Comparison of ENCODE assay signal across 8 cellular contexts in the genomic region with DNA sequence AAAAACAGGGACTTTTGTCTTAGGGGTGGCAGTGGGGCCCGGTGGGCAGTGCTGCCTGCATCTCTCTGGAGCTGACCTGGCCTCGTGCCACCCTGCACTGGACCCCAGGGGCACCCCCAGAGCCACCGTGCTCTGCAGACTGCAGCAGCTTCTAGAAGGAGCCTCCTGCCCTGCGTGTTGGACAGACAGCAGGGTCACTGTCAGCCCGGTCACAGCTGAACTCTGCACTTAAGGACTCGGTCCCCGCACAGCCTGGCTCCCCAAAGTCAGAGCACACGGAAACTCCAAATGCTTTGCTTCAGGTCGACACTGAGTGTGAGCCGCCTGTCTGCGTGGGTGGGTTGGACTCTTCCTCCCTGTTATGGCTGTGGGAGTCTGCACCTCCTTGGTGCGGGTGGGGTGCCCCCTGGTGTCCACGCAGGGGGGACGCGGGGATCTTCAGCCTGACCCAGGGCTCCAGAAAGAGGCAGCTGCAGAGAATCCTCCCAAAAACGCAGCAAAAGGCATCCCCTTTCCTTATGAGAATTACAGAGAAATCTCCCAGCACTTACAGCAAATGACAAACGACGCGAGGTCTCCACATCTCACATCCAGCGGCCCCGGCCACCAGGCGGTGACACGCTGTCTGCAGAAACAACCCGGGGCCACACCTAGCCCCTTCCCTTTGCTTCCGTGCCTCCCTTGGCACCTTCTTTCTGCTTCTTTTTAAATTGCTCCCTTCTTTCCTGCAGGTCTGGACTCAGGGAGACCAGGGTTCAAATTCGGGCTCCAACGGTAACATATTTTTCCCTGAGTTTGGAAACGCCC. TPM values are rescaled to one million over a fixed set of nuclear protein-coding genes. Genes with fewer than 3 reads are reported as not detected.
DNase-seq lines count a peak whose midpoint lies in the region; ATAC-seq and TF ChIP-seq lines count a peak whose summit lies in the region.

No MANE protein-coding gene starts in this region.

- no peak overlapping the region for H3K4me3 Mint-ChIP-seq in central memory CD8-positive, alpha-beta T cell

- TF ChIP-seq EP300 in transverse colon (IDR thresholded peaks at IDR 0.05; ENCODE audit: low read depth), result no peak

- no peaks in the 10 kb centered on the region for H3K4me1 ChIP-seq in lung (ENCODE audit: control insufficient read depth in 2 of 2, insufficient read depth in 2 of 2, low read length in 2 of 2)
- peaks cover 0 to 8% (median 0%) of the 10 kb centered on the region in 4 donors for H3K4me1 ChIP-seq in transverse colon

- ATAC-seq in central memory CD8-positive, alpha-beta T cell (replicated peaks; ENCODE audit: extremely low read depth, poor library complexity, severe bottlenecking), result peak; percentile 43
- ATAC-seq in lung (ENCODE audit: insufficient read depth, low FRiP score) (peak; percentile 90), HG03045 (IDR thresholded peaks at IDR 0.05; ENCODE audit: unreplicated experiment) (no peak), GM21381 (IDR thresholded peaks at IDR 0.05; ENCODE audit: unreplicated experiment) (no peak)

- H3K27me3 Mint-ChIP-seq in central memory CD8-positive, alpha-beta T cell, result peaks cover 44% of the 10 kb centered on the region

- TF ChIP-seq POLR2A in transverse colon (IDR thresholded peaks at IDR 0.05), result no peak

- in situ Hi-C loops in transverse colon (cut with MboI; ENCODE audit: low pct_ligation_motif_present in 1 of 4, low pct_unique_long_range_greater_than_20kb in 1 of 4, low sequenced_read_pairs in 3 of 4), result loop anchor here in 2 of 4 donors (10.0 to 25.0 kb wide), 3 partner anchors 201 to 531 kb away; no protein-coding TSS in a partner anchor

- peak; percentile 32 for TF ChIP-seq CTCF in lung (IDR thresholded peaks at IDR 0.05; ENCODE audit: control extremely low read depth, extremely low read depth)
- peak; percentile 65 to 91 (median 79) for TF ChIP-seq CTCF in transverse colon (IDR thresholded peaks at IDR 0.05)

- H3K27ac Mint-ChIP-seq in central memory CD8-positive, alpha-beta T cell (ENCODE audit: low read depth), result no peak overlapping the region

- H3K9me3 ChIP-seq in lung (ENCODE audit: control insufficient read depth in 2 of 2, insufficient read depth in 1 of 2, low read length in 1 of 2) (peaks cover 0 to 3% of the 10 kb centered on the region in 2 donors), transverse colon (no peaks in the 10 kb centered on the region)

- no peaks in the 10 kb centered on the region for H3K4me1 Mint-ChIP-seq in central memory CD8-positive, alpha-beta T cell

- 41 to 48% methylated on average over 28 of the region's 28 CpGs for WGBS in lung, 2 donors
- 25 to 41% methylated on average over 3 to 28 of the region's 28 CpGs for WGBS in transverse colon (ENCODE audit: low coverage in 1 of 2), 2 donors

- H3K27me3 ChIP-seq in lung (ENCODE audit: control insufficient read depth, insufficient read depth), result no peaks in the 10 kb centered on the region
- no peaks in the 10 kb centered on the region for H3K27me3 ChIP-seq in transverse colon

- peak; percentile 60 for DNase-seq in DMS 273 (lab: John Stamatoyannopoulos, UW; ENCODE audit: unreplicated experiment)
- DNase-seq in DMS 273 treated with DMSO at 0.1 percent for 48 hours (lab: John Stamatoyannopoulos, UW), result no peak
- peak; percentile 39 for DNase-seq in NCI-H2029 (lab: John Stamatoyannopoulos, UW)
- DNase-seq in central memory CD8-positive, alpha-beta T cell (ENCODE audit: low spot score in 2 of 2), result no peak
- DNase-seq in lung (ENCODE audit: low spot score), result peak; percentile 46
- peak; percentile 68 for DNase-seq in transverse colon

- H3K36me3 ChIP-seq in lung (ENCODE audit: control insufficient read depth in 2 of 2, insufficient read depth in 2 of 2, low read length in 2 of 2), result no peaks in the 10 kb centered on the region
- H3K36me3 ChIP-seq in transverse colon, result no peaks in the 10 kb centered on the region

- no peak overlapping the region for H3K27ac ChIP-seq in lung (ENCODE audit: low read depth in 1 of 2, low read length in 1 of 2)
- H3K27ac ChIP-seq in transverse colon, result no peak overlapping the region

- no peaks in the 10 kb centered on the region for H3K9me3 Mint-ChIP-seq in central memory CD8-positive, alpha-beta T cell

- H3K36me3 Mint-ChIP-seq in central memory CD8-positive, alpha-beta T cell (ENCODE audit: insufficient read depth), result no peaks in the 10 kb centered on the region

- intact Hi-C loops in transverse colon (cut with DNase I; ENCODE audit: low total_unique reads), result no loop called here

- H3K4me3 ChIP-seq in lung (no peak overlapping the region), transverse colon (peak overlapping the region in 1 of 4 donors; percentile 15)

RNA-seq across cellular contexts. Expression of gene DACT2, which starts 36.3 kb away (rescaled TPM):
- total RNA-seq in lung, result 1 to 10 TPM; 2.4 to 2.6 TPM
- 1 to 10 TPM in 1 of 2 donors, under 1 TPM in 1; 0.30 to 1.0 TPM for polyA plus RNA-seq in lung
- total RNA-seq in transverse colon, result 1 to 10 TPM in 2 of 4 donors, not detected in 2; 2.4 to 2.6 TPM

Comparison
In these comparisons a context has a peak if more than half of its experiments do, and no peak if none do; other contexts are left out.
1. DNase-seq: peak in DMS 273 (single experiment), NCI-H2029 (single experiment), lung (single experiment) and transverse colon (single experiment); none in DMS 273 treated with DMSO at 0.1 percent for 48 hours (single experiment) and central memory CD8-positive, alpha-beta T cell (0 of 2).
2. ATAC-seq: peak in central memory CD8-positive, alpha-beta T cell (single experiment) and lung (single experiment); none in HG03045 (single experiment) and GM21381 (single experiment).